ENCODE assay signal across 8 cellular contexts in the genomic region with DNA sequence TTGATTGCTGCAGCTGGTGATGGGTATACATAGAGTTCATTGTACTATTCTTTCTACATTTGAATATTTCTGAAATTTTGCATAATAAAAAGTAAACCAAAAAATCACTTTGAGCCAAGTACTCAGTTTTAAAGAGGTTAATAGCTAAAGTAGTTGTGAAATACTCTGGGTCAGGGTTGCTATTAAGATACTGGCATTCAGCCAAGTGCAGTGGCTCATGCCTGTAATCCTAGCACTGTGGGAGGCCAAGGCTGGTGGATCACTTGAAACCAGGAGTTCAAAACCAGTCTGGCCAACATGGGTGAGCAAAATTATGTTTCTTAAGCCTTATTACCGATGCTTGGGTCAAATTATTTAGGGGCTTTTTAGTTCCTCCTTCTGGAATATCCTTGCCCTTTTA.
DNase-seq lines count a peak whose midpoint lies in the region; ATAC-seq and TF ChIP-seq lines count a peak whose summit lies in the region.
"Had no signal": no experiment of that assay in that cellular context is flagged by ENCODE, and none has a peak within 500 bp of the region (broad histone marks: within the 10 kb centered on the region; RNA-seq: fewer than 3 reads in every experiment).

No MANE protein-coding gene starts in this region.

- H3K27ac ChIP-seq in psoas muscle = no peak overlapping the region

- peaks cover 8% of the 10 kb centered on the region for H3K9me3 ChIP-seq in psoas muscle

- DNase-seq in HEK293T (ENCODE audit: extremely low spot score) (peak; percentile 6), NCI-H510A treated with DMSO at 0.1 percent for 48 hours (lab: John Stamatoyannopoulos, UW) (peak; percentile 60), epidermal melanocyte (ENCODE audit: insufficient read length, low spot score) (peak; percentile 22), psoas muscle (peak in 1 of 2 donors; percentile 59), SHP77 (lab: John Stamatoyannopoulos, UW) (no peak), GDM1 (lab: John Stamatoyannopoulos, UW) (no peak)
- DNase-seq in activated T-cell treated with anti-CD3 and anti-CD28 coated beads, Interleukin-2, amount 50 U/mL, for 24 hours = no peak

- H3K27ac Mint-ChIP-seq in activated T-cell treated with anti-CD3 and anti-CD28 coated beads, Interleukin-2, amount 50 U/mL, for 24 hours = no peak overlapping the region

- H3K36me3 Mint-ChIP-seq in activated T-cell treated with anti-CD3 and anti-CD28 coated beads, Interleukin-2, amount 50 U/mL, for 24 hours (ENCODE audit: low read depth) = peaks cover 66% of the 10 kb centered on the region

- no peaks in the 10 kb centered on the region for H3K27me3 Mint-ChIP-seq in activated T-cell treated with anti-CD3 and anti-CD28 coated beads, Interleukin-2, amount 50 U/mL, for 24 hours

- H3K36me3 ChIP-seq in psoas muscle (ENCODE audit: insufficient read depth in 1 of 2, low read depth in 1 of 2) = no peaks in the 10 kb centered on the region

- intact Hi-C loops in psoas muscle (cut with DNase I) = no loop called here

- peak; percentile 74 to 95 (median 94) for ATAC-seq in psoas muscle

- H3K9me3 Mint-ChIP-seq in activated T-cell treated with anti-CD3 and anti-CD28 coated beads, Interleukin-2, amount 50 U/mL, for 24 hours = peaks cover 18% of the 10 kb centered on the region

- H3K4me1 ChIP-seq in psoas muscle = peaks cover 9% of the 10 kb centered on the region

- 25 to 42% (median 37%) methylated on average over 1 of the region's 1 CpG for WGBS in psoas muscle, 3 donors

- no peak for TF ChIP-seq CTCF in psoas muscle (IDR thresholded peaks at IDR 0.05)

- peaks cover 16% of the 10 kb centered on the region for H3K4me1 Mint-ChIP-seq in activated T-cell treated with anti-CD3 and anti-CD28 coated beads, Interleukin-2, amount 50 U/mL, for 24 hours (ENCODE audit: low read depth)

- H3K4me3 Mint-ChIP-seq in activated T-cell treated with anti-CD3 and anti-CD28 coated beads, Interleukin-2, amount 50 U/mL, for 24 hours = no peak overlapping the region

- POLR2A ChIA-PET in HEK293T (lab: Yijun Ruan, JAX) = no interaction called here

- no peaks in the 10 kb centered on the region for H3K27me3 ChIP-seq in psoas muscle (ENCODE audit: insufficient read depth in 3 of 3, low read length in 2 of 3)
- H3K27me3 ChIP-seq: dorsolateral prefrontal cortex had no signal

- no peak overlapping the region for H3K4me3 ChIP-seq in psoas muscle
- H3K4me3 ChIP-seq: dorsolateral prefrontal cortex had no signal

- CTCF ChIA-PET in HEK293T (lab: Yijun Ruan, JAX) = no interaction called here

TF ChIP-seq in HEK293T, 16 proteins besides CTCF, POLR2A, EP300 and RAD21:
- TF ChIP-seq, protein P1, sequence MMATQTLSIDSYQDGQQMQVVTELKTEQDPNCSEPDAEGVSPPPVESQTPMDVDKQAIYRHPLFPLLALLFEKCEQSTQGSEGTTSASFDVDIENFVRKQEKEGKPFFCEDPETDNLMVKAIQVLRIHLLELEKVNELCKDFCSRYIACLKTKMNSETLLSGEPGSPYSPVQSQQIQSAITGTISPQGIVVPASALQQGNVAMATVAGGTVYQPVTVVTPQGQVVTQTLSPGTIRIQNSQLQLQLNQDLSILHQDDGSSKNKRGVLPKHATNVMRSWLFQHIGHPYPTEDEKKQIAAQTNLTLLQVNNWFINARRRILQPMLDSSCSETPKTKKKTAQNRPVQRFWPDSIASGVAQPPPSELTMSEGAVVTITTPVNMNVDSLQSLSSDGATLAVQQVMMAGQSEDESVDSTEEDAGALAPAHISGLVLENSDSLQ (IDR thresholded peaks at IDR 0.05) = no peak

Comparison
In these comparisons a context has a peak if more than half of its experiments do, and no peak if none do; other contexts are left out.
1. DNase-seq: peak in HEK293T (single experiment), NCI-H510A treated with DMSO at 0.1 percent for 48 hours (single experiment) and epidermal melanocyte (single experiment); none in SHP77 (0 of 2), GDM1 (single experiment) and activated T-cell treated with anti-CD3 and anti-CD28 coated beads, Interleukin-2, amount 50 U/mL, for 24 hours (single experiment).